ENCODE assay signal across 9 cellular contexts in genomic region chr2:239380831-239381708, GRCh38. TPM values are rescaled to one million over a fixed set of nuclear protein-coding genes. Genes with fewer than 3 reads are reported as not detected.
DNase-seq lines count a peak whose midpoint lies in the region; ATAC-seq and TF ChIP-seq lines count a peak whose summit lies in the region.
"Had no signal": no experiment of that assay in that cellular context is flagged by ENCODE, and none has a peak within 500 bp of the region (broad histone marks: within the 10 kb centered on the region; RNA-seq: fewer than 3 reads in every experiment).

No MANE protein-coding gene starts in this region.

- no peaks in the 10 kb centered on the region for H3K27me3 ChIP-seq in BLaER1 treated with 17β-estradiol and CSF1 and Interleukin-3, amounts not matched to agents 10 nM and 100 nM
- H3K27me3 ChIP-seq: SJSA1 had no signal

- H3K9ac ChIP-seq in BLaER1 treated with 17β-estradiol and CSF1 and Interleukin-3, amounts not matched to agents 10 nM and 100 nM, result peak overlapping the region in 9 of 11 experiments; percentile 10 to 61 (median 30); a peak in 13 of 22 replicates

- peak; percentile 39 for ATAC-seq in GM21737 (IDR thresholded peaks at IDR 0.05; ENCODE audit: unreplicated experiment)
- ATAC-seq in T-helper 17 cell, result peak; percentile 91

- H3K4me1 Mint-ChIP-seq in T-helper 17 cell, result peaks cover 23% of the 10 kb centered on the region
- H3K4me1 Mint-ChIP-seq in brain, result peaks cover 51% of the 10 kb centered on the region

- H3K4me3 Mint-ChIP-seq in T-helper 17 cell, result peak overlapping the region; percentile 94
- peak overlapping the region in 2 of 5 experiments; percentile 9 to 65 for H3K4me3 Mint-ChIP-seq in brain

- peak overlapping the region in 8 of 10 experiments; percentile 1 to 49 (median 18); a peak in 11 of 20 replicates for H3K4me3 ChIP-seq in BLaER1 treated with 17β-estradiol and CSF1 and Interleukin-3, amounts not matched to agents 10 nM and 100 nM
- H3K4me3 ChIP-seq: SJSA1 had no signal

- H3K27ac Mint-ChIP-seq in T-helper 17 cell (peak overlapping the region; percentile 97), brain (peak overlapping the region in 4 of 5 experiments; percentile 31 to 94 (median 73))

- H3K9me3 Mint-ChIP-seq in brain, result peaks cover 4 to 12% (median 9%) of the 10 kb centered on the region in 5 experiments

- H3K27me3 Mint-ChIP-seq in T-helper 17 cell (no peaks in the 10 kb centered on the region), brain (peaks cover 3% of the 10 kb centered on the region)

- peak overlapping the region; percentile 74 to 92 (median 84) for H3K4me2 ChIP-seq in BLaER1 treated with 17β-estradiol and CSF1 and Interleukin-3, amounts not matched to agents 10 nM and 100 nM

- peaks cover 0 to 39% (median 12%) of the 10 kb centered on the region in 11 experiments; a peak in 11 of 22 replicates for H3K36me3 ChIP-seq in BLaER1 treated with 17β-estradiol and CSF1 and Interleukin-3, amounts not matched to agents 10 nM and 100 nM
- H3K36me3 ChIP-seq: SJSA1 had no signal

- peaks cover 4% of the 10 kb centered on the region for H3K36me3 Mint-ChIP-seq in T-helper 17 cell (ENCODE audit: low read depth)
- H3K36me3 Mint-ChIP-seq in brain, result peaks cover 65% of the 10 kb centered on the region

- DNase-seq in T-helper 17 cell (peak in 2 of 3 donors; percentile 47 to 56), putamen (ENCODE audit: low spot score) (peak; percentile 79), NCI-H510A (lab: John Stamatoyannopoulos, UW) (no peak), foreskin melanocyte (no peak), NCI-H2107 (lab: John Stamatoyannopoulos, UW) (no peak)

- peaks cover 60 to 99% (median 89%) of the 10 kb centered on the region in 10 experiments for H3K4me1 ChIP-seq in BLaER1 treated with 17β-estradiol and CSF1 and Interleukin-3, amounts not matched to agents 10 nM and 100 nM
- H3K4me1 ChIP-seq: SJSA1 had no signal

- peak overlapping the region in 10 of 11 experiments; percentile 12 to 60 (median 44); a peak in 18 of 22 replicates for H3K27ac ChIP-seq in BLaER1 treated with 17β-estradiol and CSF1 and Interleukin-3, amounts not matched to agents 10 nM and 100 nM
- H3K27ac ChIP-seq: SJSA1 had no signal

- peaks cover 50 to 99% (median 94%) of the 10 kb centered on the region in 11 experiments; a peak in 21 of 22 replicates for H4K20me1 ChIP-seq in BLaER1 treated with 17β-estradiol and CSF1 and Interleukin-3, amounts not matched to agents 10 nM and 100 nM

- TF ChIP-seq CTCF in brain (conservative IDR thresholded peaks at IDR 0.05), result no peak

- H3K9me3 ChIP-seq in BLaER1 treated with 17β-estradiol and CSF1 and Interleukin-3, amounts not matched to agents 10 nM and 100 nM (replicated peaks in 1 of 11), result no peaks in the 10 kb centered on the region; a peak in 1 of 22 replicates
- no peaks in the 10 kb centered on the region for H3K9me3 ChIP-seq in T-helper 17 cell (ENCODE audit: control insufficient read depth, low read length, poor library complexity, severe bottlenecking)
- H3K9me3 ChIP-seq: SJSA1 had no signal

RNA-seq across cellular contexts. Expression of gene HDAC4, which starts 19.8 kb away (rescaled TPM):
- total RNA-seq in T-helper 17 cell, result 10 to 100 TPM; 78.9 to 79.0 TPM
- 8.5 TPM for polyA plus RNA-seq in brain (ENCODE audit: insufficient read depth, low read depth, low replicate concordance)

Comparison
In these comparisons a context has a peak if more than half of its experiments do, and no peak if none do; other contexts are left out.
1. DNase-seq: peak in T-helper 17 cell (2 of 3) and putamen (single experiment); none in NCI-H510A (single experiment), foreskin melanocyte (single experiment) and NCI-H2107 (single experiment).